8 cellular contexts compared by ENCODE assay signal in genomic region chrX:19888419-19888879, GRCh38. TPM values are rescaled to one million over a fixed set of nuclear protein-coding genes. Genes with fewer than 3 reads are reported as not detected.
DNase-seq lines count a peak whose midpoint lies in the region; ATAC-seq and TF ChIP-seq lines count a peak whose summit lies in the region.

No MANE protein-coding gene starts in this region.

- H3K36me3 Mint-ChIP-seq in type B pancreatic cell: no peaks in the 10 kb centered on the region

- intact Hi-C loops in mucosa of descending colon (cut with DNase I, micrococcal nuclease): loop anchor here in 1 of 2 donors (10.0 kb wide), 1 partner anchor 154 kb away; no protein-coding TSS in a partner anchor

- in situ Hi-C loops in GM13976 (cut with MboI; ENCODE audit: low sequenced_read_pairs, unreplicated experiment): loop anchor here (25.0 kb wide), 1 partner anchor 526 kb away; no protein-coding TSS in a partner anchor

- H3K4me3 Mint-ChIP-seq in type B pancreatic cell: peak overlapping the region; percentile 82

- peak overlapping the region; percentile 33 for H3K27ac Mint-ChIP-seq in type B pancreatic cell

- H3K27ac ChIP-seq in esophagus (ENCODE audit: low read depth in 2 of 2, low read length in 1 of 2): no peak overlapping the region

- H3K4me1 ChIP-seq in esophagus (ENCODE audit: control insufficient read depth in 2 of 2, insufficient read depth in 2 of 2, low read length in 1 of 2) (peaks cover 0 to 3% of the 10 kb centered on the region in 2 donors), mucosa of descending colon (ENCODE audit: low read depth) (no peaks in the 10 kb centered on the region)

- H3K4me3 ChIP-seq in esophagus (ENCODE audit: low read depth in 1 of 2, low read length in 2 of 2) (peak overlapping the region; percentile 40 to 49), mucosa of descending colon (no peak overlapping the region)

- no peaks in the 10 kb centered on the region for H3K9me3 Mint-ChIP-seq in type B pancreatic cell

- peaks cover 4% of the 10 kb centered on the region for H3K4me1 Mint-ChIP-seq in type B pancreatic cell (ENCODE audit: unreplicated experiment)

- H3K27me3 ChIP-seq in esophagus (ENCODE audit: control insufficient read depth in 1 of 2, insufficient read depth in 2 of 2, low read length in 2 of 2): no peaks in the 10 kb centered on the region

- H3K36me3 ChIP-seq in esophagus (ENCODE audit: control insufficient read depth in 2 of 2, insufficient read depth in 2 of 2, low read length in 1 of 2): no peaks in the 10 kb centered on the region
- H3K36me3 ChIP-seq in mucosa of descending colon (ENCODE audit: low read depth): no peaks in the 10 kb centered on the region

- peaks cover 14% of the 10 kb centered on the region for H3K27me3 Mint-ChIP-seq in type B pancreatic cell

- H3K9me3 ChIP-seq in esophagus (ENCODE audit: control insufficient read depth in 2 of 2, insufficient read depth in 1 of 2, low read depth in 1 of 2, low read length in 1 of 2): peaks cover 0 to 5% of the 10 kb centered on the region in 2 donors
- H3K9me3 ChIP-seq in mucosa of descending colon: no peaks in the 10 kb centered on the region

- peak; percentile 49 for DNase-seq in AG09319 (ENCODE audit: extremely low read depth, low read depth)
- peak; percentile 52 for DNase-seq in GM13976 (ENCODE audit: low spot score)
- DNase-seq in NCI-H2196 (lab: John Stamatoyannopoulos, UW; ENCODE audit: unreplicated experiment): peak; percentile 3
- peak; percentile 30 for DNase-seq in activated CD4-positive, alpha-beta T cell treated with anti-CD3 and anti-CD28 coated beads for 48 hours
- peak in 1 of 3 donors; percentile 51 for DNase-seq in mucosa of descending colon
- DNase-seq in type B pancreatic cell (ENCODE audit: extremely low spot score, unreplicated experiment): no peak

- TF ChIP-seq CTCF in AG09319 (IDR thresholded peaks at IDR 0.05; ENCODE audit: low read depth, low read length) (peak; percentile 58), GM13976 (IDR thresholded peaks at IDR 0.05; ENCODE audit: borderline replicate concordance, control extremely low read depth, extremely low read depth, insufficient read depth, missing control alignments) (peak; percentile 34), mucosa of descending colon (IDR thresholded peaks at IDR 0.05) (no peak), type B pancreatic cell (conservative IDR thresholded peaks at IDR 0.05) (peak; percentile 69)

- 7 to 38% methylated on average over 15 of the region's 15 CpGs for WGBS in esophagus, 2 donors

- ATAC-seq in mucosa of descending colon: peak; percentile 72
- no peak for ATAC-seq in HG03159 (IDR thresholded peaks at IDR 0.05; ENCODE audit: unreplicated experiment)

RNA-seq across cellular contexts. Expression of gene SH3KBP1, which starts 1.0 kb away (rescaled TPM):
- 1 to 10 TPM; 1.7 to 2.1 TPM for polyA plus RNA-seq in esophagus
- total RNA-seq in mucosa of descending colon (10 to 100 TPM; 31.5 to 97.2 (median 47.3) TPM), type B pancreatic cell (ENCODE audit: low replicate concordance) (11.5 TPM in 2 replicates)
